24 cellular contexts compared by ENCODE assay signal in the genomic region with DNA sequence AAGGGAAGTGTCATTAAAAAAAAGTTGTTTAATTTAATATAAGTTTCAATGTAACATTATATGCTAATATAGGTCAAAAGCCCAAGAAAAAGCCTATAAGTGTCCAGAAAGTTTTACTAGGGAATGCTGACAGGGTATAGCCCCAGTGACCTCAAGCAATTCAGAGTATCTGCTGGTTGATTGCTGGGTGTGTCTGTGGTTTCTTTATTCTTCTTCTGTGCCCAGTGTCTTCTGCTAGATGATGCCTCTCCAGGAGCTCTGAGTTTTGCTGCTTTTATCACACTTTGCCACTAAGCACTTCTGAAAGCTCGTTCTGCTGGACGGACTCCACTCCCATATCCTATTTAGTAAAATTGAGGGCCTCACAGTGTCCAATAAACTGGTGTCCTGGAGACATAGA.
"Had no signal": no experiment of that assay in that cellular context is flagged by ENCODE, and none has a peak within 500 bp of the region (broad histone marks: within the 10 kb centered on the region; RNA-seq: fewer than 3 reads in every experiment).

No MANE protein-coding gene starts in this region.

- H3K27me3 ChIP-seq: colonic mucosa, dorsolateral prefrontal cortex, esophagus muscularis mucosa, esophagus squamous epithelium, foreskin keratinocyte, gastrocnemius medialis, gastroesophageal sphincter, heart left ventricle, heart right ventricle had no signal

- ATAC-seq: effector memory CD8-positive, alpha-beta T cell; esophagus mucosa; foreskin keratinocyte; gastrocnemius medialis; gastroesophageal sphincter; heart left ventricle; heart right ventricle had no signal

- H3K9me3 ChIP-seq: colonic mucosa, esophagus muscularis mucosa, gastrocnemius medialis, gastroesophageal sphincter, heart left ventricle had no signal

- H3K4me3 ChIP-seq: colonic mucosa, coronary artery, dorsolateral prefrontal cortex, esophagus muscularis mucosa, esophagus squamous epithelium, gastrocnemius medialis, gastroesophageal sphincter, heart left ventricle, heart right ventricle had no signal

- H3K4me1 ChIP-seq: colonic mucosa, esophagus muscularis mucosa, esophagus squamous epithelium, foreskin keratinocyte, gastrocnemius medialis, gastroesophageal sphincter, heart left ventricle, heart right ventricle had no signal

- H3K27ac ChIP-seq: colonic mucosa, coronary artery, dorsolateral prefrontal cortex, epithelial cell of prostate, esophagus muscularis mucosa, esophagus squamous epithelium, foreskin keratinocyte, gastrocnemius medialis, gastroesophageal sphincter, heart left ventricle, heart right ventricle had no signal

- H3K36me3 ChIP-seq: colonic mucosa, esophagus muscularis mucosa, esophagus squamous epithelium, gastrocnemius medialis, gastroesophageal sphincter, heart left ventricle, heart right ventricle had no signal

- DNase-seq: colonic mucosa; cortex of kidney; dermis blood vessel endothelial cell; dorsolateral prefrontal cortex; effector CD4-positive, alpha-beta T cell; effector CD8-positive, alpha-beta T cell; effector memory CD4-positive, alpha-beta T cell; effector memory CD8-positive, alpha-beta T cell; endodermal cell; erythroblast; esophagus squamous epithelium; foreskin fibroblast; foreskin keratinocyte; foreskin melanocyte; gastrocnemius medialis; glutamatergic neuron; head of caudate nucleus; heart left ventricle; heart right ventricle had no signal
